11 cellular contexts compared by ENCODE assay signal in genomic region chr1:230827081-230827681, GRCh38. TPM values are rescaled to one million over a fixed set of nuclear protein-coding genes. Genes with fewer than 3 reads are reported as not detected.
DNase-seq lines count a peak whose midpoint lies in the region; ATAC-seq and TF ChIP-seq lines count a peak whose summit lies in the region.
"Had no signal": no experiment of that assay in that cellular context is flagged by ENCODE, and none has a peak within 500 bp of the region (broad histone marks: within the 10 kb centered on the region; RNA-seq: fewer than 3 reads in every experiment).

No MANE protein-coding gene starts in this region.

- no peak for TF ChIP-seq POLR2A in ovary (IDR thresholded peaks at IDR 0.05)

- no peak overlapping the region for H3K4me3 ChIP-seq in ovary
- H3K4me3 ChIP-seq: BLaER1 treated with 17β-estradiol and CSF1 and Interleukin-3, amounts not matched to agents 10 nM and 100 nM had no signal

- ATAC-seq in Right ventricle myocardium superior (ENCODE audit: poor library complexity), result peak; percentile 43
- no peak for ATAC-seq in HG02840 (IDR thresholded peaks at IDR 0.05; ENCODE audit: low FRiP score, unreplicated experiment)
- ATAC-seq in HG03457 (IDR thresholded peaks at IDR 0.05; ENCODE audit: unreplicated experiment), result no peak
- ATAC-seq: activated CD8-positive, alpha-beta memory T cell treated with anti-CD3 and anti-CD28 coated beads, Interleukin-2, amount 10 ng/mL, durations not matched to agents 7 days and 5 days had no signal

- peaks cover 22% of the 10 kb centered on the region for H3K4me1 ChIP-seq in ovary (ENCODE audit: insufficient read depth)

- H3K27me3 ChIP-seq in ovary, result no peaks in the 10 kb centered on the region
- H3K27me3 ChIP-seq: BLaER1 treated with 17β-estradiol and CSF1 and Interleukin-3, amounts not matched to agents 10 nM and 100 nM had no signal

- no peak for TF ChIP-seq EP300 in ovary (IDR thresholded peaks at IDR 0.05)

- WGBS in ovary, 3 donors, result 40 to 43% (median 40%) methylated on average over 7 of the region's 7 CpGs

- H3K36me3 ChIP-seq in ovary, result no peaks in the 10 kb centered on the region
- H3K36me3 ChIP-seq: BLaER1 treated with 17β-estradiol and CSF1 and Interleukin-3, amounts not matched to agents 10 nM and 100 nM had no signal

- DNase-seq in Caki2 (ENCODE audit: low read depth) (peak; percentile 43), SW480 (ENCODE audit: low spot score) (peak; percentile 78), Right ventricle myocardium superior (peak; percentile 74), ovary (peak; percentile 61 to 89 (median 82))
- DNase-seq in activated T-cell treated with anti-CD3 and anti-CD28 coated beads, Interleukin-2, amount 50 U/mL, for 1 hour, result no peak
- no peak for DNase-seq in stimulated activated CD4-positive, alpha-beta T cell treated with anti-CD3 and anti-CD28 coated beads, Interleukin-2, amount 100 ng/mL, for 24 hours
- DNase-seq: activated CD8-positive, alpha-beta memory T cell treated with anti-CD3 and anti-CD28 coated beads, Interleukin-2, amount 10 ng/mL, durations not matched to agents 7 days and 5 days; cerebellar nuclear complex had no signal

- TF ChIP-seq CTCF in ovary (IDR thresholded peaks at IDR 0.05), result no peak

- no peak overlapping the region for H3K27ac ChIP-seq in ovary

- in situ Hi-C loops in Caki2 (cut with HindIII; ENCODE audit: low pct_unique_long_range_greater_than_20kb, low sequenced_read_pairs), result no loop called here

- intact Hi-C loops in Right ventricle myocardium superior (cut with DNase I), result no loop called here
- intact Hi-C loops in ovary (cut with DNase I), result no loop called here

- H3K9me3 ChIP-seq in ovary, result no peaks in the 10 kb centered on the region

RNA-seq across cellular contexts. Expression of gene C1orf198, which starts 41.1 kb away (rescaled TPM):
- total RNA-seq in Caki2 (2014; rRNA removed; shearing (Covaris generic); ENCODE audit: low replicate concordance), result 71.2 and 87.1 TPM in 2 replicates
- total RNA-seq in Right ventricle myocardium superior (43.1 TPM), ovary (10 to 100 TPM; 36.7 to 60.8 (median 43.4) TPM)
- polyA plus RNA-seq in ovary, result 10 to 100 TPM; 34.0 to 58.3 TPM

Comparison
In these comparisons a context has a peak if more than half of its experiments do, and no peak if none do; other contexts are left out.
1. DNase-seq: peak in Caki2 (single experiment), SW480 (single experiment), Right ventricle myocardium superior (single experiment) and ovary (5 of 5); none in activated T-cell treated with anti-CD3 and anti-CD28 coated beads, Interleukin-2, amount 50 U/mL, for 1 hour (single experiment) and stimulated activated CD4-positive, alpha-beta T cell treated with anti-CD3 and anti-CD28 coated beads, Interleukin-2, amount 100 ng/mL, for 24 hours (0 of 2).